31 cellular contexts compared by ENCODE assay signal in the genomic region with DNA sequence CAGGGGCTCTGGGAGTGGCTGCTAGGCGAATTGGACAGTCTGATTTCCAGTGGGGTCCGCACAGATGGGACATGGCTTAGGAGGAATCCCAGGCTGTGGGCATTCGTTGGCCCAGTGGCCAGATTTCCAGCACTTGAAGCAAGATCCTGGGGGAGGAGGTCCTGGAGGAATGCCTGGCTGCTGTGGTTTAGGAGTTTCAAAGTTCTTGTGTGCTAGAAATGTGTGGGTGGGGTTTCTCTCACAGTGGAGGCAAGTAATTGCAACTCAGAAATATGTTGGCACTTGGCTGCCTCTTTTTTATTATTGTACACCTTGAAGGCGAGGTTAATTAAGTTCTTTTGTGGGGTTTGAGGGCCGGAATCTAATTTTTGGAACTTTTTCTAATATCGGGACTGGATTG. TPM values are rescaled to one million over a fixed set of nuclear protein-coding genes. Genes with fewer than 3 reads are reported as not detected.
DNase-seq lines count a peak whose midpoint lies in the region; ATAC-seq, FAIRE-seq and TF ChIP-seq lines count a peak whose summit lies in the region.
"Had no signal": no experiment of that assay in that cellular context is flagged by ENCODE, and none has a peak within 500 bp of the region (broad histone marks: within the 10 kb centered on the region; RNA-seq: fewer than 3 reads in every experiment).

No MANE protein-coding gene starts in this region.

- no peak overlapping the region for H3K27ac Mint-ChIP-seq in astrocyte (ENCODE audit: unreplicated experiment)
- H3K27ac Mint-ChIP-seq: activated CD4-positive, alpha-beta memory T cell treated with anti-CD3 and anti-CD28 coated beads, Interleukin-2, amount 10 ng/mL, durations not matched to agents 7 days and 5 days; CD8-positive, alpha-beta T cell; memory B cell; naive thymus-derived CD8-positive, alpha-beta T cell had no signal

- H3K9me3 Mint-ChIP-seq in astrocyte (ENCODE audit: unreplicated experiment): no peaks in the 10 kb centered on the region
- H3K9me3 Mint-ChIP-seq: activated CD4-positive, alpha-beta memory T cell treated with anti-CD3 and anti-CD28 coated beads, Interleukin-2, amount 10 ng/mL, durations not matched to agents 7 days and 5 days; CD8-positive, alpha-beta T cell had no signal

- H2AFZ ChIP-seq in astrocyte (ENCODE audit: low read depth, low read length): no peak overlapping the region

- H3K9ac ChIP-seq in astrocyte (ENCODE audit: low read length): no peak overlapping the region

- no peak overlapping the region for H3K27ac ChIP-seq in astrocyte (ENCODE audit: low read depth, low read length)
- H3K27ac ChIP-seq: adrenal gland, pancreas, right lobe of liver had no signal

- H3K9me3 ChIP-seq in astrocyte (ENCODE audit: insufficient read depth, low read depth, low read length): no peaks in the 10 kb centered on the region
- H3K9me3 ChIP-seq: adrenal gland, pancreas, right lobe of liver had no signal

- H3K27me3 Mint-ChIP-seq in astrocyte (ENCODE audit: low read depth, unreplicated experiment): no peaks in the 10 kb centered on the region

- H4K20me1 ChIP-seq in astrocyte (ENCODE audit: insufficient read depth, low read length): no peaks in the 10 kb centered on the region

- H3K36me3 ChIP-seq in astrocyte (ENCODE audit: insufficient read depth, low read length): no peaks in the 10 kb centered on the region
- H3K36me3 ChIP-seq: adrenal gland, pancreas, right lobe of liver had no signal

- ATAC-seq in GM21526 (IDR thresholded peaks at IDR 0.05; ENCODE audit: low FRiP score, unreplicated experiment): no peak
- ATAC-seq: activated CD4-positive, CD25-positive, alpha-beta regulatory T cell treated with anti-CD3 and anti-CD28 coated beads, Interleukin-2, amount 50 U/mL, for 24 hours; CD8-positive, alpha-beta T cell; left cardiac atrium; naive thymus-derived CD8-positive, alpha-beta T cell; pancreas; right lobe of liver had no signal

- FAIRE-seq in astrocyte (lab: Jason Lieb, UNC) (no peak), GM12892 (lab: Jason Lieb, UNC) (no peak)
- FAIRE-seq: pancreas had no signal

- no peak for TF ChIP-seq POLR2A in GM12892 (IDR thresholded peaks at IDR 0.05; ENCODE audit: low read depth, low read length)

- peak; percentile 53 for DNase-seq in H4 (ENCODE audit: low spot score)
- peak; percentile 91 for DNase-seq in astrocyte (ENCODE audit: low read depth)
- DNase-seq in fibroblast of peridontal ligament (ENCODE audit: extremely low read depth): peak; percentile 51
- peak; percentile 30 for DNase-seq in stromal cell of bone marrow (ENCODE audit: low read depth)
- DNase-seq in GM12892 (ENCODE audit: insufficient read length): no peak
- no peak for DNase-seq in NCI-H1092 (lab: John Stamatoyannopoulos, UW)
- DNase-seq: activated CD4-positive, alpha-beta memory T cell treated with anti-CD3 and anti-CD28 coated beads, Interleukin-2, amount 10 ng/mL, durations not matched to agents 7 days and 5 days; activated gamma-delta T cell; adrenal gland; CD8-positive, alpha-beta T cell; DMS153; effector CD4-positive, alpha-beta T cell; GDM1; KBM-7; left cardiac atrium; MV-4-11; naive thymus-derived CD8-positive, alpha-beta T cell; NCI-H1694 treated with DMSO at 0.1 percent for 48 hours; NCI-H345; NCI-H774; pancreas; right lobe of liver; Right ventricle myocardium superior; stimulated activated CD8-positive, alpha-beta memory T cell treated with anti-CD3 and anti-CD28 coated beads, Interleukin-4, amount 100 ng/mL, for 48 hours had no signal

- H3K36me3 Mint-ChIP-seq in astrocyte (ENCODE audit: low read depth, unreplicated experiment): no peaks in the 10 kb centered on the region
- H3K36me3 Mint-ChIP-seq: CD8-positive, alpha-beta T cell; memory B cell; naive thymus-derived CD8-positive, alpha-beta T cell had no signal

- H3K4me3 Mint-ChIP-seq in astrocyte (ENCODE audit: unreplicated experiment): no peak overlapping the region
- H3K4me3 Mint-ChIP-seq: activated CD4-positive, alpha-beta memory T cell treated with anti-CD3 and anti-CD28 coated beads, Interleukin-2, amount 10 ng/mL, durations not matched to agents 7 days and 5 days; CD8-positive, alpha-beta T cell; memory B cell; naive thymus-derived CD8-positive, alpha-beta T cell had no signal

- no peaks in the 10 kb centered on the region for H3K4me1 Mint-ChIP-seq in astrocyte (ENCODE audit: low read depth, unreplicated experiment)
- H3K4me1 Mint-ChIP-seq: activated CD4-positive, alpha-beta memory T cell treated with anti-CD3 and anti-CD28 coated beads, Interleukin-2, amount 10 ng/mL, durations not matched to agents 7 days and 5 days; memory B cell; naive thymus-derived CD8-positive, alpha-beta T cell had no signal

- H3K4me1 ChIP-seq in astrocyte (ENCODE audit: insufficient read depth, low read length): peaks cover 3% of the 10 kb centered on the region
- H3K4me1 ChIP-seq: adrenal gland, pancreas, right lobe of liver had no signal

- no peak for TF ChIP-seq CTCF in astrocyte (IDR thresholded peaks at IDR 0.05; ENCODE audit: insufficient read depth, low read depth, low read length)

- H3K4me2 ChIP-seq in astrocyte (ENCODE audit: low read length): peak overlapping the region; percentile 31

- H3K79me2 ChIP-seq in astrocyte (ENCODE audit: insufficient read depth, low read length): no peaks in the 10 kb centered on the region

- peaks cover 6% of the 10 kb centered on the region for H3K27me3 ChIP-seq in astrocyte (ENCODE audit: insufficient read depth, low read length)
- H3K27me3 ChIP-seq: pancreas, right lobe of liver had no signal

- no peak overlapping the region for H3K4me3 ChIP-seq in astrocyte (ENCODE audit: insufficient read depth, low read depth, low read length)
- H3K4me3 ChIP-seq: adrenal gland, pancreas, right lobe of liver had no signal

RNA-seq across cellular contexts. Expression of a gene that starts 17.1 kb away (rescaled TPM):
- 3.3 TPM in 1 of 2 replicates, not detected in the other for total RNA-seq in H4 (2014; rRNA removed; shearing (Covaris generic))
- total RNA-seq in astrocyte: 93.5 and 127 TPM in 2 replicates
- polyA plus RNA-seq in GM12892 (2012; ENCODE audit: missing spikeins): not detected
- total RNA-seq: activated CD4-positive, alpha-beta memory T cell treated with anti-CD3 and anti-CD28 coated beads, Interleukin-2, amount 10 ng/mL, durations not matched to agents 7 days and 5 days; adrenal gland; CD8-positive, alpha-beta T cell; glomerular endothelial cell; left cardiac atrium; naive thymus-derived CD8-positive, alpha-beta T cell; OCI-LY7; pancreas; right lobe of liver; Right ventricle myocardium superior; urinary bladder had no signal
- polyA plus RNA-seq: adrenal gland; esophagus; naive thymus-derived CD8-positive, alpha-beta T cell; pancreas; urinary bladder had no signal

RNA-seq across cellular contexts. Expression of a gene that starts 40.7 kb away (rescaled TPM):
- not detected in 2 replicates for total RNA-seq in H4 (2014; rRNA removed; shearing (Covaris generic))
- 9.8 and 11.3 TPM in 2 replicates for total RNA-seq in astrocyte
- polyA plus RNA-seq in GM12892 (2012; ENCODE audit: missing spikeins): not detected
- total RNA-seq: activated CD4-positive, alpha-beta memory T cell treated with anti-CD3 and anti-CD28 coated beads, Interleukin-2, amount 10 ng/mL, durations not matched to agents 7 days and 5 days; adrenal gland; CD8-positive, alpha-beta T cell; glomerular endothelial cell; left cardiac atrium; naive thymus-derived CD8-positive, alpha-beta T cell; OCI-LY7; pancreas; right lobe of liver; Right ventricle myocardium superior; urinary bladder had no signal
- polyA plus RNA-seq: adrenal gland; naive thymus-derived CD8-positive, alpha-beta T cell; pancreas; urinary bladder had no signal

Comparison
In these comparisons a context has a peak if more than half of its experiments do, and no peak if none do; other contexts are left out.
1. DNase-seq: peak in H4 (single experiment), astrocyte (single experiment), fibroblast of peridontal ligament (single experiment) and stromal cell of bone marrow (single experiment); none in GM12892 (single experiment) and NCI-H1092 (single experiment).
2. RNA of a gene that starts 17.1 kb away (total RNA-seq): 93.5 to 127 TPM in astrocyte; 3.3 TPM in H4; every median in the first group is over 10 times any median in the second.
3. RNA of a gene that starts 40.7 kb away (total RNA-seq): 9.8 to 11.3 TPM in astrocyte; not detected in H4; every median in the first group is over 10 times any median in the second.